8 cellular contexts compared by ENCODE assay signal in the genomic region with DNA sequence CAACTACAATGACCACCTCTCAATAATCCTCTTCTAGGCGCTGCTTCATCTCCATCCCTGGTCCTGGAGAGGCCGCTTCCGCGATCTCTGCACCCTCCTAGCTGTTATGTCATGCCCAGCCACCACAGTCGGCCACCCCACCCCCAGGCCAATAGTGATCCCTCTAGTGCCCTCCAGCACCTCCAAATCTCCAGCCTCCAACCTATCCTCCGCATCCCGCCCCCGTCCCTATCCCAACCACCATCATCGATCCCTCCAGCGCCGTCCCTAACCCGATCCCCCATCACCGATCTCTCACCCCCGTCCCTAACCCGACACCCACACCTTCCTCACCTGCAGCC. TPM values are rescaled to one million over a fixed set of nuclear protein-coding genes. Genes with fewer than 3 reads are reported as not detected.
A peak's percentile ranks its signal among the peaks of the same experiment; 100 is the strongest.
DNase-seq lines count a peak whose midpoint lies in the region; ATAC-seq and TF ChIP-seq lines count a peak whose summit lies in the region.

No MANE protein-coding gene starts in this region.

- DNase-seq in HT-29 (ENCODE audit: low spot score) (peak; percentile 19), left ventricle myocardium inferior (no peak), retinal pigment epithelial cell (ENCODE audit: low read depth) (no peak), NCI-H2171 (lab: John Stamatoyannopoulos, UW) (no peak), NCI-H1436 (lab: John Stamatoyannopoulos, UW) (no peak), NCI-H345 treated with DMSO at 0.1 percent for 48 hours (lab: John Stamatoyannopoulos, UW; ENCODE audit: unreplicated experiment) (no peak)

- peak overlapping the region; percentile 76 for H3K27ac Mint-ChIP-seq in activated naive CD4-positive, alpha-beta T cell treated with anti-CD3 and anti-CD28 coated beads, Interleukin-2, amount 50 U/mL, for 24 hours

- H3K4me1 ChIP-seq in left ventricle myocardium inferior = peaks cover 9% of the 10 kb centered on the region

- H3K9me3 ChIP-seq in left ventricle myocardium inferior (replicated peaks) = no peaks in the 10 kb centered on the region

- H3K27ac ChIP-seq in left ventricle myocardium inferior (replicated peaks) = peak overlapping the region; percentile 90

- H3K36me3 Mint-ChIP-seq in activated naive CD4-positive, alpha-beta T cell treated with anti-CD3 and anti-CD28 coated beads, Interleukin-2, amount 50 U/mL, for 24 hours = peaks cover 6% of the 10 kb centered on the region

- TF ChIP-seq CTCF in left ventricle myocardium inferior (IDR thresholded peaks at IDR 0.05; ENCODE audit: borderline replicate concordance) (no peak), retinal pigment epithelial cell (conservative IDR thresholded peaks at IDR 0.05; ENCODE audit: low read depth, low read length) (no peak)

- H3K4me3 Mint-ChIP-seq in activated naive CD4-positive, alpha-beta T cell treated with anti-CD3 and anti-CD28 coated beads, Interleukin-2, amount 50 U/mL, for 24 hours = peak overlapping the region; percentile 95

- H3K27me3 ChIP-seq in left ventricle myocardium inferior (ENCODE audit: low read depth) = no peaks in the 10 kb centered on the region

- no peaks in the 10 kb centered on the region for H3K27me3 Mint-ChIP-seq in activated naive CD4-positive, alpha-beta T cell treated with anti-CD3 and anti-CD28 coated beads, Interleukin-2, amount 50 U/mL, for 24 hours

- peak; percentile 34 for ATAC-seq in GM18907 (IDR thresholded peaks at IDR 0.05; ENCODE audit: unreplicated experiment)

- H3K4me1 Mint-ChIP-seq in activated naive CD4-positive, alpha-beta T cell treated with anti-CD3 and anti-CD28 coated beads, Interleukin-2, amount 50 U/mL, for 24 hours = peaks cover 38% of the 10 kb centered on the region

- H3K9me3 Mint-ChIP-seq in activated naive CD4-positive, alpha-beta T cell treated with anti-CD3 and anti-CD28 coated beads, Interleukin-2, amount 50 U/mL, for 24 hours = no peaks in the 10 kb centered on the region

- H3K4me3 ChIP-seq in left ventricle myocardium inferior = peak overlapping the region; percentile 81
- peak overlapping the region; percentile 83 for H3K4me3 ChIP-seq in retinal pigment epithelial cell (ENCODE audit: low read length)

- H3K36me3 ChIP-seq in left ventricle myocardium inferior = no peaks in the 10 kb centered on the region

- intact Hi-C loops in left ventricle myocardium inferior (cut with micrococcal nuclease) = no loop called here

RNA-seq across cellular contexts. Expression of a gene that starts 0.9 kb away (rescaled TPM):
- total RNA-seq in HT-29 (2014; rRNA removed; shearing (Covaris generic)) = 6.9 and 7.8 TPM in 2 replicates
- 3.7 TPM for total RNA-seq in left ventricle myocardium inferior

RNA-seq across cellular contexts. Expression of a gene that starts 31.0 kb away (rescaled TPM):
- total RNA-seq in HT-29 (2014; rRNA removed; shearing (Covaris generic)) = 22.6 and 26.2 TPM in 2 replicates
- 61.2 TPM for total RNA-seq in left ventricle myocardium inferior

RNA-seq across cellular contexts. Expression of a gene that starts 40.2 kb away (rescaled TPM):
- total RNA-seq in HT-29 (2014; rRNA removed; shearing (Covaris generic)) = 38.0 and 38.3 TPM in 2 replicates
- total RNA-seq in left ventricle myocardium inferior = 15.2 TPM
